10 cellular contexts compared by ENCODE assay signal in the genomic region with DNA sequence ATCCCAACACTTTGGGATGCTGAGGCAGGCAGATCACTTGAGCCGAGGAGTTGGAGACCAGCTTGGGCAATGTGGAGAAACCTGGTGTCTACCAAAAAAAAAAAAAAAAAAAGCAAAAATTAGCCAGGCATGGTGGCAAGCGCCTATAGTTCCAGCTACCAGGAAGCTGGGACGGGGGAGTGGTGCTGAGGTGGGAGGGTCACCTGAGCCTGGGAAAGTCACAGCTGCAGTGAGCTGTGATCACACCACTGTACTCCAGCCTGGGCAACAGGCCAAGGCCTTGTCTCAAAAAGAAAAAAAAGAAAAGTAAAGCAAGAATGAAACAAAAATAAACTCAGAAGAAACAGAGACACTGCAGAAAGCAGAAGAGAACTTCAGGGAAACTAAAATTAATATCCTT. TPM values are rescaled to one million over a fixed set of nuclear protein-coding genes. Genes with fewer than 3 reads are reported as not detected.
DNase-seq lines count a peak whose midpoint lies in the region; TF ChIP-seq lines count a peak whose summit lies in the region.
"Had no signal": no experiment of that assay in that cellular context is flagged by ENCODE, and none has a peak within 500 bp of the region (broad histone marks: within the 10 kb centered on the region; RNA-seq: fewer than 3 reads in every experiment).

No MANE protein-coding gene starts in this region.

- no peak overlapping the region for H3K4me3 ChIP-seq in cardiac fibroblast (replicated peaks in 1 of 2; ENCODE audit: low read depth in 2 of 2, low read length in 2 of 2)
- H3K4me3 ChIP-seq: uterus had no signal

- no peak for TF ChIP-seq CTCF in cardiac fibroblast (IDR thresholded peaks at IDR 0.05; ENCODE audit: low read depth, low read length)

- DNase-seq in NCI-H1417 (lab: John Stamatoyannopoulos, UW) (peak in 2 of 3 experiments; percentile 22 to 34), NCI-H1417 treated with DMSO at 0.1 percent for 48 hours (lab: John Stamatoyannopoulos, UW) (no peak), LoVo (ENCODE audit: low spot score) (peak; percentile 48), cardiac fibroblast (ENCODE audit: low read depth in 2 of 2) (peak; percentile 47 to 51), myocyte (ENCODE audit: low read depth) (peak; percentile 38), GDM1 (lab: John Stamatoyannopoulos, UW) (no peak), SW 1271 (lab: John Stamatoyannopoulos, UW) (no peak), germinal center (ENCODE audit: low spot score) (no peak)
- DNase-seq: hippocampal formation, uterus had no signal

RNA-seq across cellular contexts. Expression of a gene that starts 31.6 kb away (rescaled TPM):
- 8.8 and 10.1 TPM in 2 replicates for total RNA-seq in myocyte
- polyA plus RNA-seq in myocyte (2012), result 7.0 TPM

RNA-seq across cellular contexts. Expression of a gene that starts 37.4 kb away (rescaled TPM):
- total RNA-seq in myocyte, result 7.7 and 8.1 TPM in 2 replicates
- polyA plus RNA-seq in myocyte (2012), result 4.5 TPM

Comparison
In these comparisons a context has a peak if more than half of its experiments do, and no peak if none do; other contexts are left out.
1. DNase-seq: peak in NCI-H1417 (2 of 3), LoVo (single experiment), cardiac fibroblast (2 of 2) and myocyte (single experiment); none in NCI-H1417 treated with DMSO at 0.1 percent for 48 hours (single experiment), GDM1 (single experiment), SW 1271 (0 of 2) and germinal center (single experiment).